ENCODE assay signal across 19 cellular contexts in the genomic region with DNA sequence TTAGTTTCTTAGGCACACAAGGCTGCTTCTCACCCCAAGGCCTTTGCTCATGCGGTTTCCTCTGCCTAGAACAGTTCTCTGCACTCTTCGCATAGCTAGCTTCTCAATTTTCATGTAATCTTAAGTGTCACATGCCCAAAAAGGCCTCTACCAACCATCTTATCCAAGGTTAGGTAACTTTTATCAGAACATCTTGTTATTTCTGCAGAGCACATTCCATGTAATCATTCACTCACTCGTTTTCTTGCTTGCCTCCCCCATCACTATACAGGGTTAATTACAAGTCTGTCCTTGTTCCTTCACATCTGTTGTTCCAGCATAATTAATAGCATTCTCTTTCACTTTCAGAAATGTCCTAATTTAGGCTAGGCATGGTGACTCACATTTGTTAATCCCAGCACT. TPM values are rescaled to one million over a fixed set of nuclear protein-coding genes. Genes with fewer than 3 reads are reported as not detected.
DNase-seq lines count a peak whose midpoint lies in the region; ATAC-seq, FAIRE-seq and TF ChIP-seq lines count a peak whose summit lies in the region.
"Had no signal": no experiment of that assay in that cellular context is flagged by ENCODE, and none has a peak within 500 bp of the region (broad histone marks: within the 10 kb centered on the region; RNA-seq: fewer than 3 reads in every experiment).

No MANE protein-coding gene starts in this region.

- WGBS in thymus, result 96% methylated on average over 3 of the region's 3 CpGs

- H3K27me3 ChIP-seq in breast epithelium (no peaks in the 10 kb centered on the region), thymus (ENCODE audit: control insufficient read depth, insufficient read depth) (no peaks in the 10 kb centered on the region)

- no peak overlapping the region for H3K4me3 ChIP-seq in breast epithelium
- H3K4me3 ChIP-seq in thymus (ENCODE audit: low read length), result no peak overlapping the region
- H3K4me3 ChIP-seq: GM23338 had no signal

- no peak for TF ChIP-seq CTCF in MCF 10A (IDR thresholded peaks at IDR 0.05; ENCODE audit: unreplicated experiment)
- TF ChIP-seq CTCF in breast epithelium (IDR thresholded peaks at IDR 0.05), result no peak
- no peak for TF ChIP-seq CTCF in WTC11 (IDR thresholded peaks at IDR 0.05)
- no peak for TF ChIP-seq CTCF in glutamatergic neuron (IDR thresholded peaks at IDR 0.05; ENCODE audit: partially characterized antibody, unreplicated experiment)
- no peak for TF ChIP-seq CTCF in D721Med (IDR thresholded peaks at IDR 0.05; ENCODE audit: insufficient read depth, missing control alignments)

- BruUV-seq in MCF 10A (replicated peaks; lab: Mats Ljungman, UMichigan), result no TSS peak

- H3K36me3 Mint-ChIP-seq in MCF 10A (ENCODE audit: insufficient read depth, unreplicated experiment), result peaks cover 65% of the 10 kb centered on the region
- H3K36me3 Mint-ChIP-seq in WTC11, result no peaks in the 10 kb centered on the region
- H3K36me3 Mint-ChIP-seq in glutamatergic neuron (ENCODE audit: unreplicated experiment), result no peaks in the 10 kb centered on the region

- H3K4me3 Mint-ChIP-seq in MCF 10A (ENCODE audit: unreplicated experiment) (no peak overlapping the region), WTC11 (no peak overlapping the region), glutamatergic neuron (ENCODE audit: unreplicated experiment) (no peak overlapping the region)
- H3K4me3 Mint-ChIP-seq: activated naive CD8-positive, alpha-beta T cell treated with anti-CD3 and anti-CD28 coated beads, Interleukin-2, amount 10 ng/mL, durations not matched to agents 7 days and 5 days; GM23338 had no signal

- intact Hi-C loops in MCF 10A (cut with micrococcal nuclease) (no loop called here), breast epithelium (cut with DNase I; ENCODE audit: low total_unique reads) (no loop called here)

- ATAC-seq in WTC11, result no peak
- ATAC-seq: GM23338 had no signal

- H3K27ac ChIP-seq in breast epithelium, result no peak overlapping the region
- H3K27ac ChIP-seq in thymus (ENCODE audit: low read depth), result peak overlapping the region; percentile 31

- H3K36me3 ChIP-seq in breast epithelium, result peaks cover 4% of the 10 kb centered on the region
- peaks cover 42% of the 10 kb centered on the region for H3K36me3 ChIP-seq in thymus (ENCODE audit: control insufficient read depth, insufficient read depth)

- CTCF ChIA-PET in MCF 10A (lab: Yijun Ruan, JAX) (interaction anchor here (0.7 to 7.9 kb wide), 7 partner anchors 10 to 1090 kb away, joined by 3 to 136 read pairs (median 5); a partner anchor contains a TSS), WTC11 (lab: Charles Lee) (interaction anchor here (1.5 kb wide), 1 partner anchor 581 kb away, joined by 3 read pairs; no protein-coding TSS in a partner anchor)

- DNase-seq in MCF 10A (ENCODE audit: unreplicated experiment) (peak; percentile 18), breast epithelium (ENCODE audit: low spot score in 2 of 2) (no peak), WTC11 (ENCODE audit: low spot score) (no peak), glutamatergic neuron (no peak), D721Med (ENCODE audit: insufficient read length, low spot score) (no peak), NCI-H345 (lab: John Stamatoyannopoulos, UW) (no peak), LoVo (ENCODE audit: low spot score) (no peak)
- DNase-seq: activated CD4-positive, CD25-positive, alpha-beta regulatory T cell treated with anti-CD3 and anti-CD28 coated beads, Interleukin-2, amount 50 U/mL, for 72 hours; activated CD8-positive, alpha-beta memory T cell treated with anti-CD3 and anti-CD28 coated beads, Interleukin-2, amount 50 U/mL, for 48 hours; activated naive CD8-positive, alpha-beta T cell treated with anti-CD3 and anti-CD28 coated beads, Interleukin-2, amount 10 ng/mL, durations not matched to agents 7 days and 5 days; CD4-positive, alpha-beta memory T cell; head of caudate nucleus; islet precursor cell; NCI-H2107; NCI-H82; RPMI8226 had no signal

- H3K9me3 Mint-ChIP-seq in MCF 10A (ENCODE audit: unreplicated experiment) (no peaks in the 10 kb centered on the region), WTC11 (no peaks in the 10 kb centered on the region), glutamatergic neuron (ENCODE audit: unreplicated experiment) (peaks cover 1% of the 10 kb centered on the region)
- H3K9me3 Mint-ChIP-seq: activated naive CD8-positive, alpha-beta T cell treated with anti-CD3 and anti-CD28 coated beads, Interleukin-2, amount 10 ng/mL, durations not matched to agents 7 days and 5 days; CD4-positive, alpha-beta memory T cell; GM23338 had no signal

- no peak for TF ChIP-seq POLR2A in breast epithelium (IDR thresholded peaks at IDR 0.05)

- H3K27me3 Mint-ChIP-seq in MCF 10A (ENCODE audit: insufficient read depth, unreplicated experiment), result no peaks in the 10 kb centered on the region
- H3K27me3 Mint-ChIP-seq in WTC11 (ENCODE audit: low read depth), result no peaks in the 10 kb centered on the region
- H3K27me3 Mint-ChIP-seq in glutamatergic neuron (ENCODE audit: unreplicated experiment), result no peaks in the 10 kb centered on the region
- H3K27me3 Mint-ChIP-seq: activated naive CD8-positive, alpha-beta T cell treated with anti-CD3 and anti-CD28 coated beads, Interleukin-2, amount 10 ng/mL, durations not matched to agents 7 days and 5 days; CD4-positive, alpha-beta memory T cell had no signal

- H3K4me1 ChIP-seq in breast epithelium (no peaks in the 10 kb centered on the region), thymus (ENCODE audit: control insufficient read depth, insufficient read depth, low read length) (no peaks in the 10 kb centered on the region)

- POLR2A ChIA-PET in MCF 10A (lab: Yijun Ruan, JAX) (interaction anchor here (0.8 to 1.7 kb wide), 4 partner anchors 10 to 95 kb away, joined by 3 to 7 read pairs (median 6); a partner anchor contains a TSS), WTC11 (lab: Charles Lee) (interaction anchor here (0.6 kb wide), 1 partner anchor 233 kb away, joined by 3 read pairs; no protein-coding TSS in a partner anchor)

- no peak for FAIRE-seq in D721Med (lab: Jason Lieb, UNC)
- FAIRE-seq: endometrium had no signal

- H3K4me1 Mint-ChIP-seq in MCF 10A (ENCODE audit: insufficient read depth, unreplicated experiment) (peaks cover 6% of the 10 kb centered on the region), WTC11 (no peaks in the 10 kb centered on the region), glutamatergic neuron (ENCODE audit: low read depth, unreplicated experiment) (peaks cover 12% of the 10 kb centered on the region)
- H3K4me1 Mint-ChIP-seq: activated naive CD8-positive, alpha-beta T cell treated with anti-CD3 and anti-CD28 coated beads, Interleukin-2, amount 10 ng/mL, durations not matched to agents 7 days and 5 days; CD4-positive, alpha-beta memory T cell; GM23338 had no signal

- H3K27ac Mint-ChIP-seq in MCF 10A (ENCODE audit: low read depth, unreplicated experiment), result peak overlapping the region; percentile 59
- H3K27ac Mint-ChIP-seq in WTC11, result peak overlapping the region; percentile 4; the same call in 1 of the 2 replicates
- H3K27ac Mint-ChIP-seq in glutamatergic neuron (ENCODE audit: unreplicated experiment), result peak overlapping the region; percentile 23
- H3K27ac Mint-ChIP-seq: activated naive CD8-positive, alpha-beta T cell treated with anti-CD3 and anti-CD28 coated beads, Interleukin-2, amount 10 ng/mL, durations not matched to agents 7 days and 5 days; GM23338 had no signal

- H3K9me3 ChIP-seq in breast epithelium, result no peaks in the 10 kb centered on the region
- H3K9me3 ChIP-seq in thymus (ENCODE audit: control insufficient read depth), result no peaks in the 10 kb centered on the region

TF ChIP-seq in WTC11, 78 proteins besides CTCF, POLR2A, EP300 and RAD21 (continues in another document):
- no peak for TF ChIP-seq ZNF317 (CRISPR knock-in tag; IDR thresholded peaks at IDR 0.05; ENCODE audit: borderline replicate concordance, low read depth)
- TF ChIP-seq ZBTB21 (CRISPR knock-in tag; IDR thresholded peaks at IDR 0.05; ENCODE audit: borderline replicate concordance), result no peak
- TF ChIP-seq MYBL2 (CRISPR knock-in tag; IDR thresholded peaks at IDR 0.05), result no peak
- TF ChIP-seq, protein P1, sequence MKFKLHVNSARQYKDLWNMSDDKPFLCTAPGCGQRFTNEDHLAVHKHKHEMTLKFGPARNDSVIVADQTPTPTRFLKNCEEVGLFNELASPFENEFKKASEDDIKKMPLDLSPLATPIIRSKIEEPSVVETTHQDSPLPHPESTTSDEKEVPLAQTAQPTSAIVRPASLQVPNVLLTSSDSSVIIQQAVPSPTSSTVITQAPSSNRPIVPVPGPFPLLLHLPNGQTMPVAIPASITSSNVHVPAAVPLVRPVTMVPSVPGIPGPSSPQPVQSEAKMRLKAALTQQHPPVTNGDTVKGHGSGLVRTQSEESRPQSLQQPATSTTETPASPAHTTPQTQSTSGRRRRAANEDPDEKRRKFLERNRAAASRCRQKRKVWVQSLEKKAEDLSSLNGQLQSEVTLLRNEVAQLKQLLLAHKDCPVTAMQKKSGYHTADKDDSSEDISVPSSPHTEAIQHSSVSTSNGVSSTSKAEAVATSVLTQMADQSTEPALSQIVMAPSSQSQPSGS (CRISPR knock-in tag; IDR thresholded peaks at IDR 0.05; ENCODE audit: borderline replicate concordance, low read depth), result no peak
- TF ChIP-seq TEAD1 (CRISPR knock-in tag; IDR thresholded peaks at IDR 0.05), result no peak
- TF ChIP-seq, protein P2, sequence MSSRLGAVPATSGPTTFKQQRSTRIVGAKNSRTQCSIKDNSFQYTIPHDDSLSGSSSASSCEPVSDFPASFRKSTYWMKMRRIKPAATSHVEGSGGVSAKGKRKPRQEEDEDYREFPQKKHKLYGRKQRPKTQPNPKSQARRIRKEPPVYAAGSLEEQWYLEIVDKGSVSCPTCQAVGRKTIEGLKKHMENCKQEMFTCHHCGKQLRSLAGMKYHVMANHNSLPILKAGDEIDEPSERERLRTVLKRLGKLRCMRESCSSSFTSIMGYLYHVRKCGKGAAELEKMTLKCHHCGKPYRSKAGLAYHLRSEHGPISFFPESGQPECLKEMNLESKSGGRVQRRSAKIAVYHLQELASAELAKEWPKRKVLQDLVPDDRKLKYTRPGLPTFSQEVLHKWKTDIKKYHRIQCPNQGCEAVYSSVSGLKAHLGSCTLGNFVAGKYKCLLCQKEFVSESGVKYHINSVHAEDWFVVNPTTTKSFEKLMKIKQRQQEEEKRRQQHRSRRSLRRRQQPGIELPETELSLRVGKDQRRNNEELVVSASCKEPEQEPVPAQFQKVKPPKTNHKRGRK (CRISPR knock-in tag; IDR thresholded peaks at IDR 0.05; ENCODE audit: borderline replicate concordance), result no peak
- TF ChIP-seq ZNF232 (CRISPR knock-in tag; IDR thresholded peaks at IDR 0.05), result no peak

RNA-seq across cellular contexts. Expression of a gene that starts 53.8 kb away (rescaled TPM):
- total RNA-seq in MCF 10A (2022) (25.7 and 27.9 TPM in 2 replicates), breast epithelium (10 to 100 TPM; 20.0 to 20.6 (median 20.3) TPM), WTC11 (2021) (8.0 to 10.1 TPM (median 8.2 TPM) in 3 replicates), glutamatergic neuron (ENCODE audit: unreplicated experiment) (45.6 TPM)
- polyA plus RNA-seq in thymus, result 35.6 TPM

Comparison
In these comparisons a context has a peak if more than half of its experiments do, and no peak if none do; other contexts are left out.
1. H3K27ac Mint-ChIP-seq: peak in every context shown above with its lines; median percentile 59 in MCF 10A; 23 in glutamatergic neuron; 4 in WTC11.